Comparison of ENCODE assay signal across 2 cellular contexts in the genomic region with DNA sequence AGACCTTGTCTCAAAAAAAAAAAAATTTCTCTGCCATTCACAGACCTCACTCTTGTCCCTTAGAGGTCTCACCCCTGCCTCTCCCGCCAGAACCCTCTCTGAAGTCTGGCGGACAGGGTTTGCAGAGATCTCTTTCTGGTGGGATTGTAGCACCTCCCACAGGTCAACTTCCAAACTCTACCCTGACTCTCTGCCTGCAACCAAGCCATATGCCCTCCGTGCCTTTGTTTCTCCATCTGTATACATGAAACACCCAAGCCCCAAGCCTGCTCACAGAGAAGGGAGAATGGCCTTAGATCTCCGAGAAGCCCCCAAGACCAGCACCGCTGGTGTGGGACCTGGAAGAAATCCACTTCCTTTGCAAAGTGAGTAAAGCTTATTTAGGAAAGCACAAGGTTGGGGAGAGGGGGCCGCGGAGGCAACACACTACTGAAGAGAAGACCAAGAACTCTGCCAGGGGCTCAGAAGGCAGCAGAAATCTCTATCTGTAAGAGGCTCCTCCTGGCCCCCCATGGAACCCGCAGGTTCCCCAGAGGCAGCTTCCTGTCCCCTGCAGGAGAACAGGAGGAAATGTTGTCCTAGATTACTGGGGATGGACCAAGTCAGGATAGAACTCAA.
TF ChIP-seq lines count a peak whose summit lies in the region.

No MANE protein-coding gene starts in this region.

TF ChIP-seq in HCT116, 20 proteins besides CTCF, POLR2A, EP300 and RAD21:
- TF ChIP-seq SP1 (IDR thresholded peaks at IDR 0.05; ENCODE audit: low read depth) (no peak), EZH2phosphoT487 (IDR thresholded peaks at IDR 0.05; ENCODE audit: borderline replicate concordance) (no peak), EZH2 (IDR thresholded peaks at IDR 0.05) (no peak), YY1 (IDR thresholded peaks at IDR 0.05; ENCODE audit: extremely low read depth, insufficient replicate concordance, low read depth, low read length) (no peak), SRF (IDR thresholded peaks at IDR 0.05; ENCODE audit: low read depth) (no peak), EGR1 (IDR thresholded peaks at IDR 0.05; ENCODE audit: low read depth) (no peak), ELF1 (IDR thresholded peaks at IDR 0.05; ENCODE audit: borderline replicate concordance, low read depth) (no peak), TCF7L2 (IDR thresholded peaks at IDR 0.05; ENCODE audit: borderline replicate concordance, extremely low read depth, insufficient read depth, insufficient read length) (no peak), ZFX (IDR thresholded peaks at IDR 0.05) (no peak), FOSL1 (IDR thresholded peaks at IDR 0.05; ENCODE audit: low read depth) (no peak), POLR2AphosphoS5 (IDR thresholded peaks at IDR 0.05; ENCODE audit: low read depth, low read length) (no peak), CEBPB (IDR thresholded peaks at IDR 0.05; ENCODE audit: low read depth) (no peak)

TF ChIP-seq in GM12878, 131 proteins besides CTCF, POLR2A, EP300 and RAD21:
- TF ChIP-seq, protein P1, sequence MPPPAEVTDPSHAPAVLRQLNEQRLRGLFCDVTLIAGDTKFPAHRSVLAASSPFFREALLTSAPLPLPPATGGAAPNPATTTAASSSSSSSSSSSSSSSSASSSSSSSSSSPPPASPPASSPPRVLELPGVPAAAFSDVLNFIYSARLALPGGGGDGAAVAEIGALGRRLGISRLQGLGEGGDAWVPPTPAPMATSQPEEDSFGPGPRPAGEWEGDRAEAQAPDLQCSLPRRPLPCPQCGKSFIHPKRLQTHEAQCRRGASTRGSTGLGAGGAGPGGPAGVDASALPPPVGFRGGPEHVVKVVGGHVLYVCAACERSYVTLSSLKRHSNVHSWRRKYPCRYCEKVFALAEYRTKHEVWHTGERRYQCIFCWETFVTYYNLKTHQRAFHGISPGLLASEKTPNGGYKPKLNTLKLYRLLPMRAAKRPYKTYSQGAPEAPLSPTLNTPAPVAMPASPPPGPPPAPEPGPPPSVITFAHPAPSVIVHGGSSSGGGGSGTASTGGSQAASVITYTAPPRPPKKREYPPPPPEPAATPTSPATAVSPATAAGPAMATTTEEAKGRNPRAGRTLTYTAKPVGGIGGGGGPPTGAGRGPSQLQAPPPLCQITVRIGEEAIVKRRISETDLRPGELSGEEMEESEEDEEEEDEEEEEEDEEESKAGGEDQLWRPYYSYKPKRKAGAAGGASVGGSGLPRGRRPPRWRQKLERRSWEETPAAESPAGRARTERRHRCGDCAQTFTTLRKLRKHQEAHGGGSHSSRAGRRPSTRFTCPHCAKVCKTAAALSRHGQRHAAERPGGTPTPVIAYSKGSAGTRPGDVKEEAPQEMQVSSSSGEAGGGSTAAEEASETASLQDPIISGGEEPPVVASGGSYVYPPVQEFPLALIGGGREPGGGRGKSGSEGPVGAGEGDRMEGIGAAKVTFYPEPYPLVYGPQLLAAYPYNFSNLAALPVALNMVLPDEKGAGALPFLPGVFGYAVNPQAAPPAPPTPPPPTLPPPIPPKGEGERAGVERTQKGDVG (CRISPR knock-in tag; IDR thresholded peaks at IDR 0.05) = no peak
- TF ChIP-seq ZNF274 (IDR thresholded peaks at IDR 0.05; ENCODE audit: insufficient read depth, insufficient read length) (no peak), SUZ12 (IDR thresholded peaks at IDR 0.05; ENCODE audit: unreplicated experiment) (no peak), FOS (IDR thresholded peaks at IDR 0.05; ENCODE audit: borderline replicate concordance, extremely low read depth, insufficient read length) (no peak), EZH2 (IDR thresholded peaks at IDR 0.05; ENCODE audit: borderline replicate concordance, control insufficient read depth, low read depth, low read length) (no peak), SMC3 (IDR thresholded peaks at IDR 0.05; ENCODE audit: borderline replicate concordance, low read length) (0 out of 2 replicates have a peak, but pooled peaks have one; percentile 14)
